Comparison of ENCODE assay signal across 16 cellular contexts in the genomic region with DNA sequence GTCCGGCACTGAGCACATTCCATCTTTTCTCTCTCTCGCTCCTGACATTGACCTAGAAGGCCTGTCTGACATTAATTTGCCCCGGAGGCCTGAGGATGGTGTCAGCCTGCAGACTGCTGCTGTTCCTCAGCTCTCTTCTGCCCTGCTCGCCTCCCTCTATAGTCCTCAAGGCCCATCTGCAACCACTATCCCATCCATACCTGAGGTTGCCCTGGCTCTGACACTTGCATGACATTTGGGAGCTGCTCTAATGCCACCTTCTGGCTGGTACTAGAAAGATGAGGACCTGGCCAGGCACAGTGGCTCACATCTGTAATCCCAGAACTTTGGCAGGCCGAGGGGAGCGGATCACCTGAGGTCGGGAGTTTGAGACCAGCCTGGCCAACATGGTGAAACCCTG. TPM values are rescaled to one million over a fixed set of nuclear protein-coding genes. Genes with fewer than 3 reads are reported as not detected.
DNase-seq lines count a peak whose midpoint lies in the region; ATAC-seq and TF ChIP-seq lines count a peak whose summit lies in the region.
"Had no signal": no experiment of that assay in that cellular context is flagged by ENCODE, and none has a peak within 500 bp of the region (broad histone marks: within the 10 kb centered on the region; RNA-seq: fewer than 3 reads in every experiment).

No MANE protein-coding gene starts in this region.

- TF ChIP-seq CTCF in OCI-LY3 (IDR thresholded peaks at IDR 0.05; ENCODE audit: low read depth, low read length) (peak; percentile 31), chondrocyte (IDR thresholded peaks at IDR 0.05) (peak; percentile 39), right lobe of liver (IDR thresholded peaks at IDR 0.05) (peak in 3 of 4 donors; percentile 5 to 21 (median 7)), A673 (conservative IDR thresholded peaks at IDR 0.05; ENCODE audit: low read depth, low read length) (no peak)

- no peak overlapping the region for H3K4me3 Mint-ChIP-seq in chondrocyte (ENCODE audit: unreplicated experiment)

- BruUV-seq in A673 (replicated peaks; lab: Mats Ljungman, UMichigan): no TSS peak

- H3K4me2 ChIP-seq in OCI-LY3 (ENCODE audit: low read length): no peak overlapping the region

- no peak for TF ChIP-seq POLR2A in right lobe of liver (IDR thresholded peaks at IDR 0.05)

- H3K9me3 Mint-ChIP-seq in chondrocyte (ENCODE audit: low read depth): no peaks in the 10 kb centered on the region

- POLR2A ChIA-PET in A673 (lab: Charles Lee; ENCODE audit: low non-redundant PET): no interaction called here

- H3K9ac ChIP-seq in OCI-LY3 (ENCODE audit: low read length): no peak overlapping the region

- H3K79me2 ChIP-seq in OCI-LY3 (ENCODE audit: low read length): no peaks in the 10 kb centered on the region

- CTCF ChIA-PET in A673 (lab: Charles Lee): no interaction called here

- H3K4me3 ChIP-seq in OCI-LY3 (ENCODE audit: low read length) (no peak overlapping the region), right lobe of liver (no peak overlapping the region), A673 (ENCODE audit: low read depth, low read length, poor library complexity, severe bottlenecking) (no peak overlapping the region)
- H3K4me3 ChIP-seq: body of pancreas, upper lobe of left lung had no signal

- no peaks in the 10 kb centered on the region for H4K20me1 ChIP-seq in OCI-LY3 (ENCODE audit: insufficient read depth, low read length)

- H3K27me3 ChIP-seq in OCI-LY3 (ENCODE audit: low read depth, low read length): no peaks in the 10 kb centered on the region; the same call in 1 of the 2 replicates
- no peaks in the 10 kb centered on the region for H3K27me3 ChIP-seq in right lobe of liver
- no peaks in the 10 kb centered on the region for H3K27me3 ChIP-seq in A673 (replicated peaks; ENCODE audit: insufficient read depth, low read depth, low read length, poor library complexity)
- H3K27me3 ChIP-seq: body of pancreas, upper lobe of left lung had no signal

- H3K9me3 ChIP-seq in OCI-LY3 (ENCODE audit: insufficient read depth, low read length) (no peaks in the 10 kb centered on the region), right lobe of liver (no peaks in the 10 kb centered on the region), A673 (ENCODE audit: low read depth, low read length, poor library complexity, severe bottlenecking) (no peaks in the 10 kb centered on the region)
- H3K9me3 ChIP-seq: body of pancreas, Caco-2, upper lobe of left lung had no signal

- H3K36me3 ChIP-seq in OCI-LY3 (replicated peaks; ENCODE audit: low read depth, low read length) (no peaks in the 10 kb centered on the region), right lobe of liver (no peaks in the 10 kb centered on the region), A673 (ENCODE audit: insufficient read depth, low read length, poor library complexity, severe bottlenecking) (no peaks in the 10 kb centered on the region)
- H3K36me3 ChIP-seq: upper lobe of left lung had no signal

- DNase-seq in DMS 273 (lab: John Stamatoyannopoulos, UW; ENCODE audit: unreplicated experiment): peak; percentile 60
- no peak for DNase-seq in DMS 273 treated with DMSO at 0.1 percent for 48 hours (lab: John Stamatoyannopoulos, UW)
- no peak for DNase-seq in chondrocyte (ENCODE audit: low spot score)
- DNase-seq in right lobe of liver: no peak
- DNase-seq in NCI-H2081 (lab: John Stamatoyannopoulos, UW): no peak
- DNase-seq in A673 (ENCODE audit: low spot score): no peak
- no peak for DNase-seq in kidney glomerular epithelial cell (lab: John Stamatoyannopoulos, UW)
- DNase-seq: 8988T; activated CD4-positive, alpha-beta T cell treated with anti-CD3 and anti-CD28 coated beads, Interleukin-2, amount 50 U/mL, for 4 hours; activated effector memory CD4-positive, alpha-beta T cell treated with anti-CD3 and anti-CD28 coated beads, Interleukin-2, amount 50 U/mL, for 16 hours; body of pancreas; MM.1S; NCI-H510A; upper lobe of left lung had no signal

- 73% methylated on average over 6 of the region's 7 CpGs for WGBS in right lobe of liver (ENCODE audit: insufficient coverage, low coverage, low lambda C conversion rate, missing lambda C conversion rate)

- H3K4me1 Mint-ChIP-seq in chondrocyte (ENCODE audit: low read depth): peaks cover 5% of the 10 kb centered on the region

- intact Hi-C loops in right lobe of liver (cut with DNase I) (no loop called here), A673 (cut with micrococcal nuclease; ENCODE audit: unreplicated experiment) (no loop called here)

- H3K27me3 Mint-ChIP-seq in chondrocyte (ENCODE audit: low read depth): peaks cover 10% of the 10 kb centered on the region

- H3K4me1 ChIP-seq in OCI-LY3 (ENCODE audit: low read length) (no peaks in the 10 kb centered on the region), right lobe of liver (no peaks in the 10 kb centered on the region), A673 (ENCODE audit: insufficient read depth, low read length, poor library complexity, severe bottlenecking) (no peaks in the 10 kb centered on the region)
- H3K4me1 ChIP-seq: body of pancreas, Caco-2, upper lobe of left lung had no signal

- H3K36me3 Mint-ChIP-seq in chondrocyte (ENCODE audit: low read depth): no peaks in the 10 kb centered on the region

- no peak overlapping the region for H2AFZ ChIP-seq in OCI-LY3 (ENCODE audit: low read depth, low read length)

- ATAC-seq in right lobe of liver: peak; percentile 28 to 73 (median 56)
- ATAC-seq: body of pancreas had no signal

- H3K27ac Mint-ChIP-seq in chondrocyte (ENCODE audit: unreplicated experiment): no peak overlapping the region

- H3K27ac ChIP-seq in OCI-LY3 (ENCODE audit: low read length) (no peak overlapping the region), right lobe of liver (no peak overlapping the region), A673 (ENCODE audit: low read depth, low read length, poor library complexity, severe bottlenecking) (no peak overlapping the region)
- H3K27ac ChIP-seq: body of pancreas, upper lobe of left lung had no signal

RNA-seq across cellular contexts. Expression of gene GGTA1, which starts 38.6 kb away (rescaled TPM):
- total RNA-seq in chondrocyte (0.46 to 3.2 TPM (median 2.5 TPM) in 3 replicates), right lobe of liver (1 to 10 TPM in 5 of 6 experiments, under 1 TPM in 1; 0.43 to 3.5 (median 1.5) TPM), A673 (2021) (not detected in 2 replicates)
- total RNA-seq: Caco-2 had no signal
